Comparison of ENCODE assay signal across 20 cellular contexts in genomic region chr14:104157303-104157928, GRCh38. TPM values are rescaled to one million over a fixed set of nuclear protein-coding genes. Genes with fewer than 3 reads are reported as not detected.
DNase-seq lines count a peak whose midpoint lies in the region; ATAC-seq, FAIRE-seq and TF ChIP-seq lines count a peak whose summit lies in the region.
"Had no signal": no experiment of that assay in that cellular context is flagged by ENCODE, and none has a peak within 500 bp of the region (broad histone marks: within the 10 kb centered on the region; RNA-seq: fewer than 3 reads in every experiment).

No MANE protein-coding gene starts in this region.

- H3K4me3 Mint-ChIP-seq in brain (no peak overlapping the region), osteocyte (ENCODE audit: unreplicated experiment) (no peak overlapping the region)
- H3K4me3 Mint-ChIP-seq: activated CD8-positive, alpha-beta T cell treated with anti-CD3 and anti-CD28 coated beads, Interleukin-2, amount 10 ng/mL, durations not matched to agents 7 days and 5 days; activated naive CD8-positive, alpha-beta T cell treated with anti-CD3 and anti-CD28 coated beads, Interleukin-2, amount 10 ng/mL, durations not matched to agents 7 days and 5 days; activated T-helper 1 cell treated with anti-CD3 and anti-CD28 coated beads, Interleukin-12 subunit alpha, Interleukin-12 subunit beta, Interleukin-2, Interleukin-4 antibody, amounts not matched to agents 30 ng/mL and 10 ng/mL and 1 ng/mL, durations not matched to agents 14 hours and 24 hours and 36 hours had no signal

- no peaks in the 10 kb centered on the region for H3K36me3 Mint-ChIP-seq in brain
- H3K36me3 Mint-ChIP-seq in osteocyte (ENCODE audit: unreplicated experiment), result no peaks in the 10 kb centered on the region
- H3K36me3 Mint-ChIP-seq: activated naive CD8-positive, alpha-beta T cell treated with anti-CD3 and anti-CD28 coated beads, Interleukin-2, amount 10 ng/mL, durations not matched to agents 7 days and 5 days had no signal

- no peak overlapping the region for H3K27ac ChIP-seq in Karpas-422 (ENCODE audit: low read length)
- H3K27ac ChIP-seq: cardiac muscle cell, pancreas, skin epidermis, thyroid gland had no signal

- H3K36me3 ChIP-seq in Karpas-422 (ENCODE audit: insufficient read depth, low read length), result no peaks in the 10 kb centered on the region
- H3K36me3 ChIP-seq: cardiac muscle cell, MG63, pancreas, thyroid gland had no signal

- no peaks in the 10 kb centered on the region for H3K9me2 ChIP-seq in Karpas-422 (replicated peaks; ENCODE audit: insufficient read depth, low read length)

- no peak for FAIRE-seq in H54 (lab: Jason Lieb, UNC)
- FAIRE-seq: pancreas had no signal

- H3K27me3 ChIP-seq in Karpas-422 (ENCODE audit: low read length), result no peaks in the 10 kb centered on the region
- H3K27me3 ChIP-seq: cardiac muscle cell, MG63, pancreas, thyroid gland had no signal

- H3K27ac Mint-ChIP-seq in brain (peak overlapping the region in 4 of 5 experiments; percentile 48 to 87 (median 70)), osteocyte (ENCODE audit: unreplicated experiment) (no peak overlapping the region)
- H3K27ac Mint-ChIP-seq: activated CD8-positive, alpha-beta T cell treated with anti-CD3 and anti-CD28 coated beads, Interleukin-2, amount 10 ng/mL, durations not matched to agents 7 days and 5 days; activated naive CD8-positive, alpha-beta T cell treated with anti-CD3 and anti-CD28 coated beads, Interleukin-2, amount 10 ng/mL, durations not matched to agents 7 days and 5 days; activated T-helper 1 cell treated with anti-CD3 and anti-CD28 coated beads, Interleukin-12 subunit alpha, Interleukin-12 subunit beta, Interleukin-2, Interleukin-4 antibody, amounts not matched to agents 30 ng/mL and 10 ng/mL and 1 ng/mL, durations not matched to agents 14 hours and 24 hours and 36 hours had no signal

- H3K79me2 ChIP-seq in Karpas-422 (ENCODE audit: low read length), result no peaks in the 10 kb centered on the region

- DNase-seq in ELF-1 (ENCODE audit: low read depth, low spot score) (peak; percentile 72), Karpas-422 (peak; percentile 84), osteocyte (ENCODE audit: extremely low spot score, unreplicated experiment) (no peak), H54 (ENCODE audit: insufficient read length, low spot score) (no peak)
- DNase-seq in stimulated activated CD4-positive, alpha-beta T cell treated with anti-CD3 and anti-CD28 coated beads, Interleukin-4, amount 100 ng/mL, for 1 hour, result no peak
- DNase-seq: activated CD8-positive, alpha-beta T cell treated with anti-CD3 and anti-CD28 coated beads, Interleukin-2, amount 10 ng/mL, durations not matched to agents 7 days and 5 days; activated naive CD8-positive, alpha-beta T cell treated with anti-CD3 and anti-CD28 coated beads, Interleukin-2, amount 10 ng/mL, durations not matched to agents 7 days and 5 days; C1 segment of cervical spinal cord; DMS79 treated with DMSO at 0.1 percent for 48 hours; effector CD4-positive, alpha-beta T cell; left cardiac atrium; MG63; NCI-H1930; pancreas; thyroid gland had no signal

- H3K4me1 ChIP-seq in Karpas-422 (ENCODE audit: low read length), result no peaks in the 10 kb centered on the region
- H3K4me1 ChIP-seq: pancreas, thyroid gland had no signal

- H3K27me3 Mint-ChIP-seq in brain, result no peaks in the 10 kb centered on the region
- H3K27me3 Mint-ChIP-seq in osteocyte (ENCODE audit: unreplicated experiment), result no peaks in the 10 kb centered on the region
- H3K27me3 Mint-ChIP-seq: activated naive CD8-positive, alpha-beta T cell treated with anti-CD3 and anti-CD28 coated beads, Interleukin-2, amount 10 ng/mL, durations not matched to agents 7 days and 5 days had no signal

- ATAC-seq in GM19035 (IDR thresholded peaks at IDR 0.05; ENCODE audit: unreplicated experiment), result no peak
- ATAC-seq: activated CD8-positive, alpha-beta T cell treated with anti-CD3 and anti-CD28 coated beads, Interleukin-2, amount 10 ng/mL, durations not matched to agents 7 days and 5 days; left cardiac atrium; pancreas had no signal

- H3K4me3 ChIP-seq in Karpas-422 (ENCODE audit: low read length), result no peak overlapping the region
- H3K4me3 ChIP-seq: cardiac muscle cell, MG63, pancreas, skin epidermis, thyroid gland had no signal

- no peak for TF ChIP-seq POLR2A in H54 (IDR thresholded peaks at IDR 0.05; ENCODE audit: low read depth, low read length)

- H4K20me1 ChIP-seq in Karpas-422 (ENCODE audit: insufficient read depth, low read depth, low read length), result peaks cover 14% of the 10 kb centered on the region; the same call in 1 of the 2 replicates

- H3K4me1 Mint-ChIP-seq in brain (peaks cover 27% of the 10 kb centered on the region), osteocyte (ENCODE audit: unreplicated experiment) (no peaks in the 10 kb centered on the region)
- H3K4me1 Mint-ChIP-seq: activated naive CD8-positive, alpha-beta T cell treated with anti-CD3 and anti-CD28 coated beads, Interleukin-2, amount 10 ng/mL, durations not matched to agents 7 days and 5 days had no signal

- no peak overlapping the region for H3K4me2 ChIP-seq in Karpas-422 (ENCODE audit: low read depth, low read length, poor library complexity, severe bottlenecking)

- no peak overlapping the region for H2AFZ ChIP-seq in Karpas-422 (ENCODE audit: low read length)

- no peaks in the 10 kb centered on the region for H3K9me3 Mint-ChIP-seq in brain
- H3K9me3 Mint-ChIP-seq in osteocyte (ENCODE audit: unreplicated experiment), result no peaks in the 10 kb centered on the region
- H3K9me3 Mint-ChIP-seq: activated naive CD8-positive, alpha-beta T cell treated with anti-CD3 and anti-CD28 coated beads, Interleukin-2, amount 10 ng/mL, durations not matched to agents 7 days and 5 days; activated T-helper 1 cell treated with anti-CD3 and anti-CD28 coated beads, Interleukin-12 subunit alpha, Interleukin-12 subunit beta, Interleukin-2, Interleukin-4 antibody, amounts not matched to agents 30 ng/mL and 10 ng/mL and 1 ng/mL, durations not matched to agents 14 hours and 24 hours and 36 hours had no signal

- TF ChIP-seq CTCF in brain (conservative IDR thresholded peaks at IDR 0.05), result peak in 1 of 2 experiments; percentile 26
- peak; percentile 20 for TF ChIP-seq CTCF in osteocyte (IDR thresholded peaks at IDR 0.05)

- no peak overlapping the region for H3K9ac ChIP-seq in Karpas-422 (ENCODE audit: low read length)

- no peaks in the 10 kb centered on the region for H3K9me3 ChIP-seq in Karpas-422 (ENCODE audit: low read length)
- H3K9me3 ChIP-seq: MG63, pancreas, thyroid gland had no signal

RNA-seq across cellular contexts. Expression of gene KIF26A, which starts 19.0 kb away (rescaled TPM):
- not detected in 2 replicates for total RNA-seq in Karpas-422 (2014; rRNA removed; shearing (Covaris generic); ENCODE audit: low replicate concordance)
- polyA plus RNA-seq in brain (ENCODE audit: insufficient read depth, low read depth, low replicate concordance), result 15.3 TPM
- 4.5 and 4.6 TPM in 2 replicates for total RNA-seq in osteocyte

Comparison
In these comparisons a context has a peak if more than half of its experiments do, and no peak if none do; other contexts are left out.
1. DNase-seq: peak in ELF-1 (single experiment) and Karpas-422 (single experiment); none in osteocyte (single experiment), stimulated activated CD4-positive, alpha-beta T cell treated with anti-CD3 and anti-CD28 coated beads, Interleukin-4, amount 100 ng/mL, for 1 hour (single experiment) and H54 (single experiment).